ENCODE assay signal across 1 cellular context in the genomic region with DNA sequence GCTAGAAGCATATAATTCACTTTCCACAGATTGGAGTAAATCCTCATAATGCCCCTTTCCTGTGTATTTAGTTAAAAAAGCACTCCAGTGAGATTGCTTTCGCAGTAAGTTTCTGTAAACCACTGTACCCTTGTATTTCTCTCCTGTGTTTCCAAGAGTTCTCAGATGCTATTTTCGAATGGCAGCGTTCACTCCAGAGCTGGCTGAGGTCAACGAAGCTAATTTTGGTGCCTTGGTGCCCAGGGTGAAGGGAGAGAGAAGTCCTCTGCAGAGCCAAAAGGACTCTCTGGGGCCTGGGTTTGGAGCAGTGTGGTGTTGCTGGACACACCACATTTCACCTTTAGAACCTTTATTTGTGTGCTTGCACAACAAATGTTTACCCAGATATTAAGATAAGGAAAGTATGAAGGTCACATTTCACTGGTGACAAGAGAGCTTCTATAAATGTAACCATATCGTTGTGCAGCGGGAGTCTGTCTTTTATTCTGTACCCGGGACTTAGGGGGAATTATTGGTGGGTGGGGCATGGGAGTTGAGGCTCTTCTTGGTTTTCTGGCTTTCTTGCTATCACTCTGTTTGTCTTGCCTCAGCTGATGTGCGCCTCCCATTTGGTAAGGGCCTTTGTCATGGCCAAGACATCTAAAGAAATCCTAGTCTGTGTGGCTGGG.
TF ChIP-seq lines count a peak whose summit lies in the region.

No MANE protein-coding gene starts in this region.

TF ChIP-seq in HepG2, 621 proteins besides CTCF, POLR2A, EP300 and RAD21 (continued from another document and continues in another):
- TF ChIP-seq ELF1 (CRISPR knock-in tag; IDR thresholded peaks at IDR 0.05) (peak; percentile 49; the same call in 1 of the 2 replicates), SP2 (CRISPR knock-in tag; IDR thresholded peaks at IDR 0.05) (no peak), EEA1 (CRISPR knock-in tag; IDR thresholded peaks at IDR 0.05; ENCODE audit: borderline replicate concordance) (no peak), SETDB1 (CRISPR knock-in tag; IDR thresholded peaks at IDR 0.05; ENCODE audit: borderline replicate concordance) (no peak), ZFP90 (CRISPR knock-in tag; IDR thresholded peaks at IDR 0.05; ENCODE audit: borderline replicate concordance) (0 out of 2 replicates have a peak, but pooled peaks have one; percentile 70), ZNF282 (IDR thresholded peaks at IDR 0.05; ENCODE audit: partially characterized antibody) (no peak), FIP1L1 (IDR thresholded peaks at IDR 0.05; ENCODE audit: borderline replicate concordance, insufficient read depth, low read depth, low read length) (no peak), MBD4 (IDR thresholded peaks at IDR 0.05; ENCODE audit: borderline replicate concordance, low read length) (no peak), GABPA (IDR thresholded peaks at IDR 0.05; ENCODE audit: low read depth, low read length) (no peak), GABPA (CRISPR knock-in tag; IDR thresholded peaks at IDR 0.05; ENCODE audit: low read depth) (peak; percentile 22; the same call in 1 of the 2 replicates), ZFP36L1 (CRISPR knock-in tag; IDR thresholded peaks at IDR 0.05) (no peak), KMT2B (CRISPR knock-in tag; IDR thresholded peaks at IDR 0.05) (peak; percentile 81)
- TF ChIP-seq, protein P1, sequence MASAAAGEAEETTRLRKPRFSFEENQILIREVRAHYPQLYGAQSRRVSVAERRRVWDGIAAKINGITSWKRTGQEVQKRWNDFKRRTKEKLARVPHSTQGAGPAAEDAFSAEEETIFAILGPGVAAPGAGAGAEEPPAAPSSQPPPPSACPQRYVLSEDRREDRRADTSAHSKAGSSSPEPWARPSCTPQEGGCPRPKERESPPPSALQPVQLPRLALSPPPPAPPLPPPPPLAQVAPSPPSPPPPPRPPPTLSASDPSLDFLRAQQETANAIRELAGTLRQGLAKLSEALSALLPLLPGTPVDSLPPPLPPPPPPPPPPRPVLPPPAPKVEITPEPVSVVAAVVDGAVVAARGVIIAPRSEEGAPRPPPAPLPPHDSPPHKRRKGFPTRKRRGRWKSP (CRISPR knock-in tag; IDR thresholded peaks at IDR 0.05), result no peak
- TF ChIP-seq, protein P2, sequence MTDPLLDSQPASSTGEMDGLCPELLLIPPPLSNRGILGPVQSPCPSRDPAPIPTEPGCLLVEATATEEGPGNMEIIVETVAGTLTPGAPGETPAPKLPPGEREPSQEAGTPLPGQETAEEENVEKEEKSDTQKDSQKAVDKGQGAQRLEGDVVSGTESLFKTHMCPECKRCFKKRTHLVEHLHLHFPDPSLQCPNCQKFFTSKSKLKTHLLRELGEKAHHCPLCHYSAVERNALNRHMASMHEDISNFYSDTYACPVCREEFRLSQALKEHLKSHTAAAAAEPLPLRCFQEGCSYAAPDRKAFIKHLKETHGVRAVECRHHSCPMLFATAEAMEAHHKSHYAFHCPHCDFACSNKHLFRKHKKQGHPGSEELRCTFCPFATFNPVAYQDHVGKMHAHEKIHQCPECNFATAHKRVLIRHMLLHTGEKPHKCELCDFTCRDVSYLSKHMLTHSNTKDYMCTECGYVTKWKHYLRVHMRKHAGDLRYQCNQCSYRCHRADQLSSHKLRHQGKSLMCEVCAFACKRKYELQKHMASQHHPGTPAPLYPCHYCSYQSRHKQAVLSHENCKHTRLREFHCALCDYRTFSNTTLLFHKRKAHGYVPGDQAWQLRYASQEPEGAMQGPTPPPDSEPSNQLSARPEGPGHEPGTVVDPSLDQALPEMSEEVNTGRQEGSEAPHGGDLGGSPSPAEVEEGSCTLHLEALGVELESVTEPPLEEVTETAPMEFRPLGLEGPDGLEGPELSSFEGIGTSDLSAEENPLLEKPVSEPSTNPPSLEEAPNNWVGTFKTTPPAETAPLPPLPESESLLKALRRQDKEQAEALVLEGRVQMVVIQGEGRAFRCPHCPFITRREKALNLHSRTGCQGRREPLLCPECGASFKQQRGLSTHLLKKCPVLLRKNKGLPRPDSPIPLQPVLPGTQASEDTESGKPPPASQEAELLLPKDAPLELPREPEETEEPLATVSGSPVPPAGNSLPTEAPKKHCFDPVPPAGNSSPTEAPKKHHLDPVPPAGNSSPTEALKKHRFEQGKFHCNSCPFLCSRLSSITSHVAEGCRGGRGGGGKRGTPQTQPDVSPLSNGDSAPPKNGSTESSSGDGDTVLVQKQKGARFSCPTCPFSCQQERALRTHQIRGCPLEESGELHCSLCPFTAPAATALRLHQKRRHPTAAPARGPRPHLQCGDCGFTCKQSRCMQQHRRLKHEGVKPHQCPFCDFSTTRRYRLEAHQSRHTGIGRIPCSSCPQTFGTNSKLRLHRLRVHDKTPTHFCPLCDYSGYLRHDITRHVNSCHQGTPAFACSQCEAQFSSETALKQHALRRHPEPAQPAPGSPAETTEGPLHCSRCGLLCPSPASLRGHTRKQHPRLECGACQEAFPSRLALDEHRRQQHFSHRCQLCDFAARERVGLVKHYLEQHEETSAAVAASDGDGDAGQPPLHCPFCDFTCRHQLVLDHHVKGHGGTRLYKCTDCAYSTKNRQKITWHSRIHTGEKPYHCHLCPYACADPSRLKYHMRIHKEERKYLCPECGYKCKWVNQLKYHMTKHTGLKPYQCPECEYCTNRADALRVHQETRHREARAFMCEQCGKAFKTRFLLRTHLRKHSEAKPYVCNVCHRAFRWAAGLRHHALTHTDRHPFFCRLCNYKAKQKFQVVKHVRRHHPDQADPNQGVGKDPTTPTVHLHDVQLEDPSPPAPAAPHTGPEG (CRISPR knock-in tag; IDR thresholded peaks at IDR 0.05), result 0 out of 2 replicates have a peak, but pooled peaks have one; percentile 65
- TF ChIP-seq, protein P3, sequence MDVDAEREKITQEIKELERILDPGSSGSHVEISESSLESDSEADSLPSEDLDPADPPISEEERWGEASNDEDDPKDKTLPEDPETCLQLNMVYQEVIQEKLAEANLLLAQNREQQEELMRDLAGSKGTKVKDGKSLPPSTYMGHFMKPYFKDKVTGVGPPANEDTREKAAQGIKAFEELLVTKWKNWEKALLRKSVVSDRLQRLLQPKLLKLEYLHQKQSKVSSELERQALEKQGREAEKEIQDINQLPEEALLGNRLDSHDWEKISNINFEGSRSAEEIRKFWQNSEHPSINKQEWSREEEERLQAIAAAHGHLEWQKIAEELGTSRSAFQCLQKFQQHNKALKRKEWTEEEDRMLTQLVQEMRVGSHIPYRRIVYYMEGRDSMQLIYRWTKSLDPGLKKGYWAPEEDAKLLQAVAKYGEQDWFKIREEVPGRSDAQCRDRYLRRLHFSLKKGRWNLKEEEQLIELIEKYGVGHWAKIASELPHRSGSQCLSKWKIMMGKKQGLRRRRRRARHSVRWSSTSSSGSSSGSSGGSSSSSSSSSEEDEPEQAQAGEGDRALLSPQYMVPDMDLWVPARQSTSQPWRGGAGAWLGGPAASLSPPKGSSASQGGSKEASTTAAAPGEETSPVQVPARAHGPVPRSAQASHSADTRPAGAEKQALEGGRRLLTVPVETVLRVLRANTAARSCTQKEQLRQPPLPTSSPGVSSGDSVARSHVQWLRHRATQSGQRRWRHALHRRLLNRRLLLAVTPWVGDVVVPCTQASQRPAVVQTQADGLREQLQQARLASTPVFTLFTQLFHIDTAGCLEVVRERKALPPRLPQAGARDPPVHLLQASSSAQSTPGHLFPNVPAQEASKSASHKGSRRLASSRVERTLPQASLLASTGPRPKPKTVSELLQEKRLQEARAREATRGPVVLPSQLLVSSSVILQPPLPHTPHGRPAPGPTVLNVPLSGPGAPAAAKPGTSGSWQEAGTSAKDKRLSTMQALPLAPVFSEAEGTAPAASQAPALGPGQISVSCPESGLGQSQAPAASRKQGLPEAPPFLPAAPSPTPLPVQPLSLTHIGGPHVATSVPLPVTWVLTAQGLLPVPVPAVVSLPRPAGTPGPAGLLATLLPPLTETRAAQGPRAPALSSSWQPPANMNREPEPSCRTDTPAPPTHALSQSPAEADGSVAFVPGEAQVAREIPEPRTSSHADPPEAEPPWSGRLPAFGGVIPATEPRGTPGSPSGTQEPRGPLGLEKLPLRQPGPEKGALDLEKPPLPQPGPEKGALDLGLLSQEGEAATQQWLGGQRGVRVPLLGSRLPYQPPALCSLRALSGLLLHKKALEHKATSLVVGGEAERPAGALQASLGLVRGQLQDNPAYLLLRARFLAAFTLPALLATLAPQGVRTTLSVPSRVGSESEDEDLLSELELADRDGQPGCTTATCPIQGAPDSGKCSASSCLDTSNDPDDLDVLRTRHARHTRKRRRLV (CRISPR knock-in tag; IDR thresholded peaks at IDR 0.05), result no peak
- TF ChIP-seq, protein P4, sequence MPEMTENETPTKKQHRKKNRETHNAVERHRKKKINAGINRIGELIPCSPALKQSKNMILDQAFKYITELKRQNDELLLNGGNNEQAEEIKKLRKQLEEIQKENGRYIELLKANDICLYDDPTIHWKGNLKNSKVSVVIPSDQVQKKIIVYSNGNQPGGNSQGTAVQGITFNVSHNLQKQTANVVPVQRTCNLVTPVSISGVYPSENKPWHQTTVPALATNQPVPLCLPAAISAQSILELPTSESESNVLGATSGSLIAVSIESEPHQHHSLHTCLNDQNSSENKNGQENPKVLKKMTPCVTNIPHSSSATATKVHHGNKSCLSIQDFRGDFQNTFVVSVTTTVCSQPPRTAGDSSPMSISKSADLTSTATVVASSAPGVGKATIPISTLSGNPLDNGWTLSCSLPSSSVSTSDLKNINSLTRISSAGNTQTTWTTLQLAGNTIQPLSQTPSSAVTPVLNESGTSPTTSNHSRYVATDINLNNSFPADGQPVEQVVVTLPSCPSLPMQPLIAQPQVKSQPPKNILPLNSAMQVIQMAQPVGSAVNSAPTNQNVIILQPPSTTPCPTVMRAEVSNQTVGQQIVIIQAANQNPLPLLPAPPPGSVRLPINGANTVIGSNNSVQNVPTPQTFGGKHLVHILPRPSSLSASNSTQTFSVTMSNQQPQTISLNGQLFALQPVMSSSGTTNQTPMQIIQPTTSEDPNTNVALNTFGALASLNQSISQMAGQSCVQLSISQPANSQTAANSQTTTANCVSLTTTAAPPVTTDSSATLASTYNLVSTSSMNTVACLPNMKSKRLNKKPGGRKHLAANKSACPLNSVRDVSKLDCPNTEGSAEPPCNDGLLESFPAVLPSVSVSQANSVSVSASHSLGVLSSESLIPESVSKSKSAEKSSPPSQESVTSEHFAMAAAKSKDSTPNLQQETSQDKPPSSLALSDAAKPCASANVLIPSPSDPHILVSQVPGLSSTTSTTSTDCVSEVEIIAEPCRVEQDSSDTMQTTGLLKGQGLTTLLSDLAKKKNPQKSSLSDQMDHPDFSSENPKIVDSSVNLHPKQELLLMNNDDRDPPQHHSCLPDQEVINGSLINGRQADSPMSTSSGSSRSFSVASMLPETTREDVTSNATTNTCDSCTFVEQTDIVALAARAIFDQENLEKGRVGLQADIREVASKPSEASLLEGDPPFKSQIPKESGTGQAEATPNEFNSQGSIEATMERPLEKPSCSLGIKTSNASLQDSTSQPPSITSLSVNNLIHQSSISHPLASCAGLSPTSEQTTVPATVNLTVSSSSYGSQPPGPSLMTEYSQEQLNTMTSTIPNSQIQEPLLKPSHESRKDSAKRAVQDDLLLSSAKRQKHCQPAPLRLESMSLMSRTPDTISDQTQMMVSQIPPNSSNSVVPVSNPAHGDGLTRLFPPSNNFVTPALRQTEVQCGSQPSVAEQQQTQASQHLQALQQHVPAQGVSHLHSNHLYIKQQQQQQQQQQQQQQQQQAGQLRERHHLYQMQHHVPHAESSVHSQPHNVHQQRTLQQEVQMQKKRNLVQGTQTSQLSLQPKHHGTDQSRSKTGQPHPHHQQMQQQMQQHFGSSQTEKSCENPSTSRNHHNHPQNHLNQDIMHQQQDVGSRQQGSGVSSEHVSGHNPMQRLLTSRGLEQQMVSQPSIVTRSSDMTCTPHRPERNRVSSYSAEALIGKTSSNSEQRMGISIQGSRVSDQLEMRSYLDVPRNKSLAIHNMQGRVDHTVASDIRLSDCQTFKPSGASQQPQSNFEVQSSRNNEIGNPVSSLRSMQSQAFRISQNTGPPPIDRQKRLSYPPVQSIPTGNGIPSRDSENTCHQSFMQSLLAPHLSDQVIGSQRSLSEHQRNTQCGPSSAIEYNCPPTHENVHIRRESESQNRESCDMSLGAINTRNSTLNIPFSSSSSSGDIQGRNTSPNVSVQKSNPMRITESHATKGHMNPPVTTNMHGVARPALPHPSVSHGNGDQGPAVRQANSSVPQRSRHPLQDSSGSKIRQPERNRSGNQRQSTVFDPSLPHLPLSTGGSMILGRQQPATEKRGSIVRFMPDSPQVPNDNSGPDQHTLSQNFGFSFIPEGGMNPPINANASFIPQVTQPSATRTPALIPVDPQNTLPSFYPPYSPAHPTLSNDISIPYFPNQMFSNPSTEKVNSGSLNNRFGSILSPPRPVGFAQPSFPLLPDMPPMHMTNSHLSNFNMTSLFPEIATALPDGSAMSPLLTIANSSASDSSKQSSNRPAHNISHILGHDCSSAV (CRISPR knock-in tag; IDR thresholded peaks at IDR 0.05; ENCODE audit: borderline replicate concordance), result no peak
- TF ChIP-seq, protein P5, sequence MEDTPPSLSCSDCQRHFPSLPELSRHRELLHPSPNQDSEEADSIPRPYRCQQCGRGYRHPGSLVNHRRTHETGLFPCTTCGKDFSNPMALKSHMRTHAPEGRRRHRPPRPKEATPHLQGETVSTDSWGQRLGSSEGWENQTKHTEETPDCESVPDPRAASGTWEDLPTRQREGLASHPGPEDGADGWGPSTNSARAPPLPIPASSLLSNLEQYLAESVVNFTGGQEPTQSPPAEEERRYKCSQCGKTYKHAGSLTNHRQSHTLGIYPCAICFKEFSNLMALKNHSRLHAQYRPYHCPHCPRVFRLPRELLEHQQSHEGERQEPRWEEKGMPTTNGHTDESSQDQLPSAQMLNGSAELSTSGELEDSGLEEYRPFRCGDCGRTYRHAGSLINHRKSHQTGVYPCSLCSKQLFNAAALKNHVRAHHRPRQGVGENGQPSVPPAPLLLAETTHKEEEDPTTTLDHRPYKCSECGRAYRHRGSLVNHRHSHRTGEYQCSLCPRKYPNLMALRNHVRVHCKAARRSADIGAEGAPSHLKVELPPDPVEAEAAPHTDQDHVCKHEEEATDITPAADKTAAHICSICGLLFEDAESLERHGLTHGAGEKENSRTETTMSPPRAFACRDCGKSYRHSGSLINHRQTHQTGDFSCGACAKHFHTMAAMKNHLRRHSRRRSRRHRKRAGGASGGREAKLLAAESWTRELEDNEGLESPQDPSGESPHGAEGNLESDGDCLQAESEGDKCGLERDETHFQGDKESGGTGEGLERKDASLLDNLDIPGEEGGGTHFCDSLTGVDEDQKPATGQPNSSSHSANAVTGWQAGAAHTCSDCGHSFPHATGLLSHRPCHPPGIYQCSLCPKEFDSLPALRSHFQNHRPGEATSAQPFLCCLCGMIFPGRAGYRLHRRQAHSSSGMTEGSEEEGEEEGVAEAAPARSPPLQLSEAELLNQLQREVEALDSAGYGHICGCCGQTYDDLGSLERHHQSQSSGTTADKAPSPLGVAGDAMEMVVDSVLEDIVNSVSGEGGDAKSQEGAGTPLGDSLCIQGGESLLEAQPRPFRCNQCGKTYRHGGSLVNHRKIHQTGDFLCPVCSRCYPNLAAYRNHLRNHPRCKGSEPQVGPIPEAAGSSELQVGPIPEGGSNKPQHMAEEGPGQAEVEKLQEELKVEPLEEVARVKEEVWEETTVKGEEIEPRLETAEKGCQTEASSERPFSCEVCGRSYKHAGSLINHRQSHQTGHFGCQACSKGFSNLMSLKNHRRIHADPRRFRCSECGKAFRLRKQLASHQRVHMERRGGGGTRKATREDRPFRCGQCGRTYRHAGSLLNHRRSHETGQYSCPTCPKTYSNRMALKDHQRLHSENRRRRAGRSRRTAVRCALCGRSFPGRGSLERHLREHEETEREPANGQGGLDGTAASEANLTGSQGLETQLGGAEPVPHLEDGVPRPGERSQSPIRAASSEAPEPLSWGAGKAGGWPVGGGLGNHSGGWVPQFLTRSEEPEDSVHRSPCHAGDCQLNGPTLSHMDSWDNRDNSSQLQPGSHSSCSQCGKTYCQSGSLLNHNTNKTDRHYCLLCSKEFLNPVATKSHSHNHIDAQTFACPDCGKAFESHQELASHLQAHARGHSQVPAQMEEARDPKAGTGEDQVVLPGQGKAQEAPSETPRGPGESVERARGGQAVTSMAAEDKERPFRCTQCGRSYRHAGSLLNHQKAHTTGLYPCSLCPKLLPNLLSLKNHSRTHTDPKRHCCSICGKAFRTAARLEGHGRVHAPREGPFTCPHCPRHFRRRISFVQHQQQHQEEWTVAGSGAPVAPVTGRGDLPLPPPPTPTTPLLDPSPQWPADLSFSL (CRISPR knock-in tag; IDR thresholded peaks at IDR 0.05), result peak; percentile 66; the same call in 1 of the 2 replicates
